ENCODE assay signal across 1 cellular context in the genomic region with DNA sequence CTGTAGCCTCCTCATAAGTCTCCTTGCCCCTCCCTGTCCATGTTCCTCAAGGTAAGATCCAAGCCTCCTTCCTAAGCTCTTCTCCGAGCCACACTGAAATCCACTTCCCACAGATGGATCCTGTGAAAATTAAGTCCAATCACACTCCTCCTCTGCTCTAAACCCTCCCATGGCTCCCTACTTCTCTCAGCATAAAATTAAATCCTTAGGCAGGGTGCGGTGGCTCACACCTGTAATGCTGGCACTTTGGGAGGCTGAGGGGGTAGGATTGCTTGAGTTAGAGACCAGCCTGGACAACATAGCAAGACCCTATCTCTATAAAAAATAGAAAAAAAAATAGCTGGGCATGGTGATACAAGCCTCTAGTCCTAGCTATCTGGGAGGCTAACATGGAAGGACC.
TF ChIP-seq lines count a peak whose summit lies in the region.

No MANE protein-coding gene starts in this region.

TF ChIP-seq in K562, 482 proteins besides CTCF, POLR2A, EP300 and RAD21:
- TF ChIP-seq ZKSCAN3 (CRISPR knock-in tag; IDR thresholded peaks at IDR 0.05) (no peak), STAT5A (IDR thresholded peaks at IDR 0.05; ENCODE audit: borderline replicate concordance, low read length) (no peak), ADNP (tag; IDR thresholded peaks at IDR 0.05) (0 out of 2 replicates have a peak, but pooled peaks have one; percentile 17), RBM25 (IDR thresholded peaks at IDR 0.05; ENCODE audit: low read depth, low read length, severe bottlenecking) (peak; percentile 63), ZFP36 (IDR thresholded peaks at IDR 0.05; ENCODE audit: low read depth, low read length, partially characterized antibody) (peak; percentile 63), BCOR (IDR thresholded peaks at IDR 0.05) (0 out of 2 replicates have a peak, but pooled peaks have one; percentile 12), KDM5B (IDR thresholded peaks at IDR 0.05; ENCODE audit: insufficient replicate concordance, low read depth, low read length) (no peak), ZNF121 (CRISPR knock-in tag; conservative IDR thresholded peaks at IDR 0.05) (peak; percentile 81), KDM1A (IDR thresholded peaks at IDR 0.05) (peak; percentile 36 to 50; a peak in 3 of 4 replicates), HNRNPUL1 (IDR thresholded peaks at IDR 0.05; ENCODE audit: low read length) (no peak), ZSCAN29 (IDR thresholded peaks at IDR 0.05) (no peak)
TF ChIP-seq in K562: peak in this region for 6.
